ENCODE assay signal across 8 cellular contexts in the genomic region with DNA sequence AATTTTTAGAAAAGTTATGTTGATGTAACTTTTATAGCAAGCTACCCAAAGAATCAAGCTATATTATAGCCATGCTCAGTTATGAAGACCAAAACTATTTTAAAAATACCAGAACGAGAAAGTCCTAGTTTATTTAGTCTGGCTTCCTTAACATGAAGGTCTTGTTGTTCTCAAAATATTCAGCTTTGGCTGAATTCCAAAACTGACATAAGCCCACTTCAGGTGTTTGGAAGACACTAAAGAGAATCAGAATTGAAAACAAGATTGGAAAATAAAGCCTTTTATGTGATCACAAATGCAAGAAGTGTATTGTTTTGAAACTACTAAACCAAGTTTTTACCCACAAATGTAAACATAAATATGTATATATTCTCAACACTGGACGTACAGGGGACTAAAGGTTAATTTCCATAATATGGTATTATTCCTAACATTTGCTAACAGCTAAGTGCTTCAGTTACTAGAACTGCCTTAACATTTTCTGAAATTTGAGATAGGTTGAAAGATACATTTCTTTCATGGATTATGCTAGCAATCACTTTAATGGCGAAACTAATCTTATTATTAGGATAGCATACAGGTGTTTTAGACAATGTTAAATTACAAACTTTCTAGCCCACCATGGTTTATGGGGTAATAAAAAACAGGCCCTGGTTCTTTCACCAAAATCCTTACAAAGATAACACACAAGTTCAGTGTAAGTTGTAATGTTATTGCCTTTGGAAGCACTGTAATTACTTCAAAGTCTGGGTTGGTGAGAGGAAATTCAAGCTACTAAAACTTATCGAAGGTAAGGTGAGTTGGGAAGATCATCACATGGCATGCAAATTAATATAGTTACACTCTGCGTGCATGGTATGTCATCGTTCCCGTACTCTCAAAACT. TPM values are rescaled to one million over a fixed set of nuclear protein-coding genes. Genes with fewer than 3 reads are reported as not detected.
A peak's percentile ranks its signal among the peaks of the same experiment; 100 is the strongest.
DNase-seq lines count a peak whose midpoint lies in the region; ATAC-seq and TF ChIP-seq lines count a peak whose summit lies in the region.

No MANE protein-coding gene starts in this region.

- H3K36me3 ChIP-seq in SK-N-MC (ENCODE audit: insufficient read depth, low read length) (peaks cover 4% of the 10 kb centered on the region; the same call in 1 of the 2 replicates), skeletal muscle tissue (ENCODE audit: control insufficient read depth in 3 of 3, insufficient read depth in 3 of 3, low read length in 3 of 3) (no peaks in the 10 kb centered on the region)

- H3K56ac ChIP-seq in H9 (ENCODE audit: insufficient read length, low read depth, low read length), result no peak overlapping the region

- no peak overlapping the region for H2BK15ac ChIP-seq in H9 (ENCODE audit: low read depth, low read length)

- ATAC-seq in HG03159 (IDR thresholded peaks at IDR 0.05; ENCODE audit: unreplicated experiment) (no peak), HG03095 (IDR thresholded peaks at IDR 0.05; ENCODE audit: unreplicated experiment) (no peak)

- H3K4me3 ChIP-seq in SK-N-MC (peak overlapping the region; percentile 100), fibroblast of the aortic adventitia (ENCODE audit: low read depth, low read length) (peak overlapping the region; percentile 92), skeletal muscle tissue (ENCODE audit: low read length in 3 of 3) (peak overlapping the region; percentile 69 to 98 (median 97))

- no peaks in the 10 kb centered on the region for H3K9me3 Mint-ChIP-seq in H9

- H3K4me3 Mint-ChIP-seq in H9, result peak overlapping the region; percentile 75 to 82

- H3K27ac ChIP-seq in H9 (ENCODE audit: insufficient read length, low read depth, low read length) (no peak overlapping the region), SK-N-MC (peak overlapping the region; percentile 29), skeletal muscle tissue (ENCODE audit: low read depth, low read length) (no peak overlapping the region)

- no peak overlapping the region for H2BK20ac ChIP-seq in H9 (ENCODE audit: low read depth, low read length, poor library complexity, severe bottlenecking)

- H3K36me3 Mint-ChIP-seq in H9 (ENCODE audit: insufficient read depth in 1 of 3, low read depth in 3 of 3), result peaks cover 0 to 2% (median 0%) of the 10 kb centered on the region in 3 experiments; a peak in 1 of 7 replicates

- H2BK5ac ChIP-seq in H9 (ENCODE audit: insufficient read length, low read length), result no peak overlapping the region

- WGBS in H9 (ENCODE audit: extremely low coverage, insufficient read length, low lambda C conversion rate), result no CpG with 5 or more reads among the region's 7 CpGs

- H3K23ac ChIP-seq in H9 (ENCODE audit: insufficient read length, low read depth, low read length), result no peak overlapping the region

- no peak overlapping the region for H2AFZ ChIP-seq in H9 (ENCODE audit: low read length)

- H2BK120ac ChIP-seq in H9 (ENCODE audit: low read depth, low read length, poor library complexity, severe bottlenecking), result no peak overlapping the region

- no peak overlapping the region for H2BK12ac ChIP-seq in H9 (ENCODE audit: insufficient read length, low read depth, low read length)

- H3K23me2 ChIP-seq in H9 (ENCODE audit: insufficient read length, low read depth, low read length, poor library complexity, severe bottlenecking), result peaks cover 5% of the 10 kb centered on the region

- no peak overlapping the region for H3K27ac Mint-ChIP-seq in H9

- H3K4me1 Mint-ChIP-seq in H9, result peaks cover 12 to 13% of the 10 kb centered on the region in 2 experiments

- no peak overlapping the region for H4K5ac ChIP-seq in H9 (ENCODE audit: insufficient read length, low read depth, low read length)

- H3K9me3 ChIP-seq in H9 (ENCODE audit: control insufficient read depth, low read depth, low read length), result no peaks in the 10 kb centered on the region
- no peaks in the 10 kb centered on the region for H3K9me3 ChIP-seq in SK-N-MC (ENCODE audit: low read depth, low read length)
- H3K9me3 ChIP-seq in skeletal muscle tissue (ENCODE audit: control insufficient read depth in 3 of 3, low read length in 3 of 3), result no peaks in the 10 kb centered on the region

- H3K4me2 ChIP-seq in H9 (ENCODE audit: insufficient read depth, insufficient read length, low read length), result peak overlapping the region; percentile 62

- peaks cover 9% of the 10 kb centered on the region; the same call in 1 of the 2 replicates for H3K27me3 ChIP-seq in H9 (ENCODE audit: insufficient read depth, low read length)
- no peaks in the 10 kb centered on the region for H3K27me3 ChIP-seq in skeletal muscle tissue (ENCODE audit: control insufficient read depth in 3 of 3, insufficient read depth in 3 of 3, low read length in 3 of 3)

- H2AK5ac ChIP-seq in H9 (ENCODE audit: insufficient read length, low read length), result no peak overlapping the region

- TF ChIP-seq CTCF in H9 (conservative IDR thresholded peaks at IDR 0.05) (no peak), fibroblast of the aortic adventitia (IDR thresholded peaks at IDR 0.05; ENCODE audit: insufficient read depth, low read length) (no peak)

- no peak overlapping the region for H3K14ac ChIP-seq in H9 (ENCODE audit: insufficient read depth, low read length)

- no peak overlapping the region for H3T11ph ChIP-seq in H9 (ENCODE audit: low read length)

- H3K4me1 ChIP-seq in H9 (ENCODE audit: insufficient read depth, low read length) (no peaks in the 10 kb centered on the region), skeletal muscle tissue (ENCODE audit: control insufficient read depth in 3 of 3, insufficient read depth in 3 of 3, low read length in 3 of 3) (peaks cover 7 to 19% (median 11%) of the 10 kb centered on the region in 3 donors)

- no peaks in the 10 kb centered on the region for H3K79me1 ChIP-seq in H9 (ENCODE audit: insufficient read depth, low read depth, low read length, poor library complexity, severe bottlenecking)

- H4K8ac ChIP-seq in H9 (replicated peaks; ENCODE audit: insufficient read length, low read depth, low read length), result no peak overlapping the region

- H3K18ac ChIP-seq in H9 (ENCODE audit: insufficient read length, low read depth, low read length), result no peak overlapping the region

- H3K4ac ChIP-seq in H9 (ENCODE audit: low read depth, low read length), result no peak overlapping the region

- DNase-seq in H9, result no peak
- no peak for DNase-seq in SK-N-MC (ENCODE audit: low read depth, low spot score)
- no peak for DNase-seq in fibroblast of the aortic adventitia (ENCODE audit: low read depth)
- no peak for DNase-seq in middle frontal gyrus (ENCODE audit: extremely low spot score, low spot score)
- DNase-seq in SKM-1 treated with dmso at 0.1 percent for 144 hours (lab: John Stamatoyannopoulos, UW; ENCODE audit: unreplicated experiment), result no peak

- H3K27me3 Mint-ChIP-seq in H9 (ENCODE audit: low read depth), result peaks cover 60% of the 10 kb centered on the region

- no peaks in the 10 kb centered on the region for H3K79me2 ChIP-seq in H9 (ENCODE audit: insufficient read depth, low read length)

- H3K9ac ChIP-seq in H9 (ENCODE audit: extremely low read depth, insufficient read length, low read length) (no peak overlapping the region), SK-N-MC (ENCODE audit: insufficient read length) (peak overlapping the region; percentile 63), skeletal muscle tissue (ENCODE audit: low read depth in 1 of 3, low read length in 3 of 3) (peak overlapping the region; percentile 43 to 94 (median 73))

- no peaks in the 10 kb centered on the region for H4K20me1 ChIP-seq in H9 (ENCODE audit: control insufficient read depth, insufficient read depth, insufficient read length)

- H4K91ac ChIP-seq in H9 (ENCODE audit: insufficient read length, low read depth, low read length), result no peak overlapping the region

RNA-seq across cellular contexts. Expression of a gene that starts 1.6 kb away (rescaled TPM):
- 1.6 and 1.7 TPM in 2 replicates for total RNA-seq in H9 (2021)
- 1.9 and 15.5 TPM in 2 replicates for total RNA-seq in fibroblast of the aortic adventitia (ENCODE audit: low replicate concordance)
- 6.8 TPM for total RNA-seq in skeletal muscle tissue

RNA-seq across cellular contexts. Expression of a gene that starts 31.7 kb away (rescaled TPM):
- total RNA-seq in H9 (2021), result 8.4 and 8.7 TPM in 2 replicates
- 5.0 and 10.6 TPM in 2 replicates for total RNA-seq in fibroblast of the aortic adventitia (ENCODE audit: low replicate concordance)
- total RNA-seq in skeletal muscle tissue, result 10.4 TPM
